In genomic region chr3:30502742-30503073, GRCh38 we compare ENCODE assay signal across 2 cellular contexts.
A peak's percentile ranks its signal among the peaks of the same experiment; 100 is the strongest.
TF ChIP-seq lines count a peak whose summit lies in the region.

No MANE protein-coding gene starts in this region.

TF ChIP-seq in GM12878, 131 proteins besides CTCF, POLR2A, EP300 and RAD21 (continued from another document):
- TF ChIP-seq ATF2 (IDR thresholded peaks at IDR 0.05; ENCODE audit: low read length) (0 out of 2 replicates have a peak, but pooled peaks have one; percentile 15), ASH2L (IDR thresholded peaks at IDR 0.05; ENCODE audit: borderline replicate concordance, low read depth) (no peak), NFXL1 (IDR thresholded peaks at IDR 0.05; ENCODE audit: borderline replicate concordance) (no peak), RAD51 (IDR thresholded peaks at IDR 0.05) (peak; percentile 53; the same call in 1 of the 2 replicates), E4F1 (IDR thresholded peaks at IDR 0.05; ENCODE audit: borderline replicate concordance, partially characterized antibody) (no peak), BHLHE40 (IDR thresholded peaks at IDR 0.05; ENCODE audit: borderline replicate concordance in 1 of 2, low read depth in 2 of 2, low read length in 1 of 2) (peak; percentile 10 to 21; a peak in 1 of 4 replicates), NR2F1 (conservative IDR thresholded peaks at IDR 0.05) (0 out of 2 replicates have a peak, but pooled peaks have one; percentile 18)

TF ChIP-seq in HepG2, 621 proteins besides CTCF, POLR2A, EP300 and RAD21 (continued from another document):
- TF ChIP-seq ZNF646 (CRISPR knock-in tag; IDR thresholded peaks at IDR 0.05) = no peak
- TF ChIP-seq ZNF124 (CRISPR knock-in tag; IDR thresholded peaks at IDR 0.05) = no peak
- no peak for TF ChIP-seq ZNF264 (CRISPR knock-in tag; IDR thresholded peaks at IDR 0.05)
TF ChIP-seq in HepG2: peak in this region for 0.
